8 cellular contexts compared by ENCODE assay signal in the genomic region with DNA sequence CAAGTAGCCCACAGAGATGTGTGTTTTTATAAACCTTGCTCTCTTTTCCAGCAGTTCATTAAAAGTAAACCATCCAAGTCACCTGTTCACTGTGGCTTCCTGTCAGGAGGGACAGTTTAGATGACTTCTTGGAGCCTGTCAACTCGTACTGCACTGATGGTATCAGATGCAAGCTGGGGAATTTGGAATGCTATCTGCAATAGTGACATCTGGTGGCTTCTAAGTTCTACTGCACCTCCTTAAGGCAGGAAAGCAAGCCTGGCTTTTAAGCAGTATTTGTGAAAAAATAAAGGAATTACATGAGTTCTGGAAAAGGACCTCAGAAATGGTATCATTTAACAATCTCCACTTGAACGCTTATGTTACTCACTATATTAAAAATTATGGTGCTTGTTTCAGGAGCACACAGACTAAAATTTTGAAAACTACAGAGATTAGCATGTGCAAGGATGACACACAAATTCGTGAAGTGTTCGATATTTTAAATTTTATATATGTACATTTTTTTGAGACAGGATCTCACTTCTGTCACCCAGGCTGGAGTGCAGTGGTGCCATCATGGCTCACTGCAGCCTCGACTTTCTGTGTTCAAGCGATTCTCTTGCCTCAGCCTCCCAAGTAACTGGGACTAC.
DNase-seq lines count a peak whose midpoint lies in the region; ATAC-seq and TF ChIP-seq lines count a peak whose summit lies in the region.

No MANE protein-coding gene starts in this region.

- no peaks in the 10 kb centered on the region for H3K9me2 ChIP-seq in OCI-LY7 (ENCODE audit: insufficient read depth, low read length)

- H3K4me1 ChIP-seq in OCI-LY7 (ENCODE audit: insufficient read depth, low read length, poor library complexity, severe bottlenecking) (no peaks in the 10 kb centered on the region), colonic mucosa (no peaks in the 10 kb centered on the region), right lobe of liver (no peaks in the 10 kb centered on the region)
- H3K4me1 ChIP-seq in effector memory CD4-positive, alpha-beta T cell (ENCODE audit: control insufficient read depth, insufficient read depth, low read length, poor library complexity, severe bottlenecking): no peaks in the 10 kb centered on the region

- H3K27ac Mint-ChIP-seq in activated CD4-positive, alpha-beta T cell treated with anti-CD3 and anti-CD28 coated beads for 36 hours: no peak overlapping the region

- no peaks in the 10 kb centered on the region for H3K9me3 ChIP-seq in OCI-LY7 (ENCODE audit: low read length)
- no peaks in the 10 kb centered on the region for H3K9me3 ChIP-seq in colonic mucosa
- no peaks in the 10 kb centered on the region for H3K9me3 ChIP-seq in right lobe of liver
- no peaks in the 10 kb centered on the region for H3K9me3 ChIP-seq in effector memory CD4-positive, alpha-beta T cell (ENCODE audit: control insufficient read depth, low read length)

- no peak for TF ChIP-seq POLR2A in right lobe of liver (IDR thresholded peaks at IDR 0.05)

- peaks cover 7% of the 10 kb centered on the region for H3K27me3 Mint-ChIP-seq in activated CD4-positive, alpha-beta T cell treated with anti-CD3 and anti-CD28 coated beads for 36 hours

- no peak overlapping the region for H2AFZ ChIP-seq in OCI-LY7 (ENCODE audit: low read length)

- H3K79me2 ChIP-seq in OCI-LY7 (ENCODE audit: insufficient read depth, low read depth, low read length): no peaks in the 10 kb centered on the region

- H3K4me3 ChIP-seq in HL-60 (replicated peaks; ENCODE audit: insufficient read depth, low read length) (no peak overlapping the region), OCI-LY7 (ENCODE audit: low read depth, low read length, poor library complexity, severe bottlenecking) (no peak overlapping the region), colonic mucosa (no peak overlapping the region), right lobe of liver (no peak overlapping the region)
- H3K4me3 ChIP-seq in effector memory CD4-positive, alpha-beta T cell (ENCODE audit: insufficient read depth, low read depth, low read length, poor library complexity, severe bottlenecking): no peak overlapping the region

- H3K9me3 Mint-ChIP-seq in activated CD4-positive, alpha-beta T cell treated with anti-CD3 and anti-CD28 coated beads for 36 hours (ENCODE audit: low read depth): no peaks in the 10 kb centered on the region

- H3K27ac ChIP-seq in HL-60 (replicated peaks): no peak overlapping the region
- H3K27ac ChIP-seq in OCI-LY7 (ENCODE audit: low read depth, low read length, poor library complexity, severe bottlenecking): no peak overlapping the region
- no peak overlapping the region for H3K27ac ChIP-seq in colonic mucosa
- no peak overlapping the region for H3K27ac ChIP-seq in right lobe of liver
- no peak overlapping the region for H3K27ac ChIP-seq in effector memory CD4-positive, alpha-beta T cell (ENCODE audit: insufficient read depth, low read length, poor library complexity, severe bottlenecking)

- H3K36me3 Mint-ChIP-seq in activated CD4-positive, alpha-beta T cell treated with anti-CD3 and anti-CD28 coated beads for 36 hours (ENCODE audit: low read depth): no peaks in the 10 kb centered on the region

- no TSS peak for BruUV-seq in OCI-LY7 (replicated peaks; lab: Mats Ljungman, UMichigan)

- 54% methylated on average over 6 of the region's 6 CpGs for WGBS in right lobe of liver (ENCODE audit: insufficient coverage, low coverage, low lambda C conversion rate, missing lambda C conversion rate)

- H3K9ac ChIP-seq in colonic mucosa (ENCODE audit: low read depth in 2 of 2, low read length in 2 of 2): no peak overlapping the region

- DNase-seq in activated CD4-positive, alpha-beta T cell treated with anti-CD3 and anti-CD28 coated beads for 36 hours: no peak
- DNase-seq in activated CD4-positive, alpha-beta T cell treated with anti-CD3 and anti-CD28 coated beads for 1 hour: no peak
- DNase-seq in HL-60 (ENCODE audit: low read depth in 1 of 2, low spot score in 1 of 2) (peak in 1 of 2 experiments; percentile 1), OCI-LY7 (ENCODE audit: low spot score) (peak; percentile 46), colonic mucosa (no peak), right lobe of liver (no peak)
- no peak for DNase-seq in effector memory CD4-positive, alpha-beta T cell

- intact Hi-C loops in activated CD4-positive, alpha-beta T cell treated with anti-CD3 and anti-CD28 coated beads for 36 hours (cut with DNase I, micrococcal nuclease): loop anchor here (2.0 to 10.0 kb wide), 2 partner anchors 38 to 528 kb away; no protein-coding TSS in a partner anchor
- intact Hi-C loops in OCI-LY7 (cut with micrococcal nuclease; ENCODE audit: unreplicated experiment): loop anchor here (2.0 kb wide), 1 partner anchor 38 kb away; no protein-coding TSS in a partner anchor
- intact Hi-C loops in colonic mucosa (cut with DNase I): loop anchor here (10.0 kb wide), 1 partner anchor 678 kb away; no protein-coding TSS in a partner anchor
- intact Hi-C loops in right lobe of liver (cut with DNase I): no loop called here

- H3K36me3 ChIP-seq in OCI-LY7 (ENCODE audit: insufficient read depth, low read length) (no peaks in the 10 kb centered on the region), colonic mucosa (no peaks in the 10 kb centered on the region), right lobe of liver (no peaks in the 10 kb centered on the region)
- H3K36me3 ChIP-seq in effector memory CD4-positive, alpha-beta T cell (ENCODE audit: control insufficient read depth, insufficient read depth, low read length): no peaks in the 10 kb centered on the region

- POLR2A ChIA-PET in activated CD4-positive, alpha-beta T cell treated with anti-CD3 and anti-CD28 coated beads for 36 hours (lab: Charles Lee): no interaction called here
- POLR2A ChIA-PET in OCI-LY7 (lab: Charles Lee): no interaction called here

- H3K27me3 ChIP-seq in HL-60 (ENCODE audit: insufficient read depth, poor library complexity, severe bottlenecking) (no peaks in the 10 kb centered on the region), colonic mucosa (no peaks in the 10 kb centered on the region), right lobe of liver (no peaks in the 10 kb centered on the region)
- H3K27me3 ChIP-seq in effector memory CD4-positive, alpha-beta T cell (replicated peaks; ENCODE audit: control insufficient read depth, insufficient read depth, low read length, poor library complexity, severe bottlenecking): no peaks in the 10 kb centered on the region

- ATAC-seq in activated CD4-positive, alpha-beta T cell treated with anti-CD3 and anti-CD28 coated beads for 36 hours: peak; percentile 84
- ATAC-seq in GM21515 (IDR thresholded peaks at IDR 0.05; ENCODE audit: unreplicated experiment) (peak; percentile 94), right lobe of liver (peak; percentile 88 to 94 (median 94))

- peak; percentile 34 for TF ChIP-seq CTCF in HL-60 (IDR thresholded peaks at IDR 0.05; ENCODE audit: insufficient read depth, low read length)
- peak; percentile 87 for TF ChIP-seq CTCF in OCI-LY7 (conservative IDR thresholded peaks at IDR 0.05; ENCODE audit: low read length)
- TF ChIP-seq CTCF in colonic mucosa (IDR thresholded peaks at IDR 0.05): peak; percentile 77
- TF ChIP-seq CTCF in right lobe of liver (IDR thresholded peaks at IDR 0.05): peak; percentile 57 to 83 (median 82)

- CTCF ChIA-PET in activated CD4-positive, alpha-beta T cell treated with anti-CD3 and anti-CD28 coated beads for 36 hours (lab: Charles Lee): interaction anchor here (0.6 to 2.0 kb wide), 11 partner anchors 8 to 223 kb away, joined by 3 to 6 read pairs (median 3); no protein-coding TSS in a partner anchor
- CTCF ChIA-PET in OCI-LY7 (lab: Charles Lee; ENCODE audit: unreplicated experiment): no interaction called here

- no peak overlapping the region for H3K4me3 Mint-ChIP-seq in activated CD4-positive, alpha-beta T cell treated with anti-CD3 and anti-CD28 coated beads for 36 hours

- H3K4me2 ChIP-seq in OCI-LY7 (ENCODE audit: low read length): no peak overlapping the region

- no peaks in the 10 kb centered on the region for H4K20me1 ChIP-seq in OCI-LY7 (ENCODE audit: insufficient read depth, low read length)

- H3K4me1 Mint-ChIP-seq in activated CD4-positive, alpha-beta T cell treated with anti-CD3 and anti-CD28 coated beads for 36 hours: peaks cover 3% of the 10 kb centered on the region

Comparison
In these comparisons a context has a peak if more than half of its experiments do, and no peak if none do; other contexts are left out.
1. CTCF ChIP-seq: peak in every context shown above with its lines; median percentile 87 in OCI-LY7; 82 in right lobe of liver; 77 in colonic mucosa; 34 in HL-60.
2. intact Hi-C loops: an anchor here in activated CD4-positive, alpha-beta T cell treated with anti-CD3 and anti-CD28 coated beads for 36 hours (2.0 to 10.0 kb wide), OCI-LY7 (2.0 kb wide) and colonic mucosa (10.0 kb wide); none called in right lobe of liver.